In the genomic region with DNA sequence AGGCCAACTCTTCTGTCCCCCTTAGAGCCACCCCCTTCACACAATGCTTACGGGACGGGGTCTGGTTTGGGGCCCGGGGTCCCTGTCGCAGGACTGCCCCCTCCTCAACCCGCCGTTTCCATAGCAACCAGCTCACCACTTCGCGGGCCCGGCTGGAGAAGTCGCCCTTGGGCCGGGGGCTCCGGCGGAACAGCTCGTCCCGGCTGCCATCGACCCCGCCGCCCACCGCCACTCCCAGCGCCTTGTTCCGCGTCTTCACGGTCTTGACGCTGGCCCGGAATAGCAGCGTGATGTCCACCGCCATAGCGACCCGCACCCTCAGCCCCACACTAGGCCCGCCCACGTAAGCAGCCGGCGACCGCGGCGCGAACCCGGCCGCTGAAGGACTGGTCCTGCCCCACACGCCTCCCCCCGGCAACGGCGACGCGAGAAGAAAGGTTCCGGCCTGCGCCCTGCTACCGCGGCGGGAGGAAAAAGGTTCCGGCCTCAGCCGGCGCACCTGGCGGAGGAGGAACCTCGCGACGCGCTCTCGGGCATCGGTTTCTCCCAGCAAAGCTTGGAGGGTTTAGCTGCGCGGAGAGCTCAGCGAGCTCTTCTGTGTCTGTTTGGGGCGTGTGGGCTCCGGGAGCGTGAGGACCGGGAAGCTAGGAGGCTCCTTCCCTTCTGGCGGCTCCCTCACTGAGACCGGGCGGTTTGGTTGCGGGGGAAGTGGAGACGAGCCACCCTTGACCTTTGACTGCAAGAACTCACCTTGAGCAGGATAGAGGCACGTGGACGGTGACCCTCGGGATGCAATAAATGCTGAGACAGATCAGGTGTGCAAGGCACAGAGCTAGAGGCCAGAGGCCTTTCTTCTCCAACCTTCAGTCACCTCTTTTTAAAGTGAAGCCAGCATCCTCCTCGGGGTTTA, we compare ENCODE assay signal across 8 cellular contexts. TPM values are rescaled to one million over a fixed set of nuclear protein-coding genes. Genes with fewer than 3 reads are reported as not detected.
A peak's percentile ranks its signal among the peaks of the same experiment; 100 is the strongest.
DNase-seq lines count a peak whose midpoint lies in the region; FAIRE-seq and TF ChIP-seq lines count a peak whose summit lies in the region.

A gene (minus strand): TSS at position 388 of the 910 bp plus-strand sequence. CDS start 84 bp downstream, at position 304.

- H3K27ac ChIP-seq in MM.1S (ENCODE audit: low read length) (peak within 1 kb of the TSS; percentile 83), neuronal stem cell (replicated peaks; ENCODE audit: low read length) (peak within 1 kb of the TSS; percentile 10), substantia nigra (ENCODE audit: low read depth, low read length, poor library complexity, severe bottlenecking) (peak within 1 kb of the TSS; percentile 76)

- WGBS in neuronal stem cell (ENCODE audit: extremely low coverage in 2 of 2, insufficient read length in 2 of 2, insufficient replicate concordance in 1 of 2), 2 donors: no CpG with 5 or more reads among the region's 76 CpGs

- H3K4me1 ChIP-seq in HAP-1 (peaks cover 18% of the 10 kb centered on the region), MM.1S (ENCODE audit: low read length) (peaks cover 23% of the 10 kb centered on the region), neuronal stem cell (ENCODE audit: control insufficient read depth in 2 of 2, insufficient read depth in 1 of 2, low read depth in 1 of 2, low read length in 2 of 2) (peaks cover 2 to 8% of the 10 kb centered on the region in 2 donors)

- H3K4me2 ChIP-seq in MM.1S (ENCODE audit: low read depth, low read length) (peak within 1 kb of the TSS; percentile 85), neuronal stem cell (ENCODE audit: insufficient read depth, low read length, poor library complexity, severe bottlenecking) (peak within 1 kb of the TSS; percentile 67)

- no peak for FAIRE-seq in frontal cortex (lab: Jason Lieb, UNC)

- peak; percentile 94 for DNase-seq in GM03348 (ENCODE audit: low spot score)
- peak; percentile 56 to 93 for DNase-seq in HAP-1 (ENCODE audit: low spot score in 2 of 2)
- DNase-seq in MM.1S: peak; percentile 87
- DNase-seq in SK-MEL-5 (ENCODE audit: low read depth, low spot score): peak; percentile 73
- DNase-seq in activated naive CD4-positive, alpha-beta T cell treated with Interleukin-2 at 50 U/mL for 16 hours: peak; percentile 90
- peak; percentile 78 to 85 for DNase-seq in frontal cortex (ENCODE audit: low spot score in 2 of 2)
- peak; percentile 90 for DNase-seq in neuronal stem cell (ENCODE audit: low spot score)
- DNase-seq in substantia nigra (lab: John Stamatoyannopoulos, UW): peak in 48 of 49 donors; percentile 33 to 86 (median 73)

- H2BK120ac ChIP-seq in neuronal stem cell (ENCODE audit: low read depth, low read length): no peak within 1 kb of the TSS

- in situ Hi-C loops in HAP-1 (cut with MboI; ENCODE audit: low sequenced_read_pairs) (no loop called here), SK-MEL-5 (cut with HindIII; ENCODE audit: low pct_unique_long_range_greater_than_20kb, low sequenced_read_pairs) (no loop called here)

- H3K9ac ChIP-seq in MM.1S (ENCODE audit: low read length): peak within 1 kb of the TSS; percentile 97
- H3K9ac ChIP-seq in neuronal stem cell (ENCODE audit: low read depth, low read length, poor library complexity): peak within 1 kb of the TSS; percentile 98

- no peak within 1 kb of the TSS for H2BK15ac ChIP-seq in neuronal stem cell (ENCODE audit: low read length)

- peaks cover 60% of the 10 kb centered on the region for H3K79me2 ChIP-seq in MM.1S (ENCODE audit: low read length)

- peak within 1 kb of the TSS; percentile 32 for H3K14ac ChIP-seq in neuronal stem cell (ENCODE audit: low read length)

- TF ChIP-seq CTCF in MM.1S (IDR thresholded peaks at IDR 0.05; ENCODE audit: low read length): no peak

- H3K36me3 ChIP-seq in HAP-1 (replicated peaks): peaks cover 9% of the 10 kb centered on the region
- no peaks in the 10 kb centered on the region for H3K36me3 ChIP-seq in MM.1S (replicated peaks; ENCODE audit: insufficient read depth, low read length)
- peaks cover 2 to 12% of the 10 kb centered on the region in 2 donors for H3K36me3 ChIP-seq in neuronal stem cell (replicated peaks in 1 of 2; ENCODE audit: control insufficient read depth in 2 of 2, insufficient read depth in 2 of 2, low read length in 2 of 2)

- peaks cover 5% of the 10 kb centered on the region; the same call in 1 of the 2 replicates for H4K20me1 ChIP-seq in MM.1S (ENCODE audit: insufficient read depth, low read length)

- no peaks in the 10 kb centered on the region for H3K9me2 ChIP-seq in MM.1S (replicated peaks; ENCODE audit: insufficient read depth, low read length)

- H3K9me3 ChIP-seq in HAP-1: no peaks in the 10 kb centered on the region
- no peaks in the 10 kb centered on the region for H3K9me3 ChIP-seq in MM.1S (replicated peaks; ENCODE audit: insufficient read depth, low read length)
- H3K9me3 ChIP-seq in neuronal stem cell (replicated peaks in 1 of 2; ENCODE audit: control insufficient read depth in 2 of 2, insufficient read depth in 1 of 2, low read depth in 1 of 2, low read length in 2 of 2): no peaks in the 10 kb centered on the region

- no peak within 1 kb of the TSS for H2BK5ac ChIP-seq in neuronal stem cell (ENCODE audit: low read length)

- H3K23ac ChIP-seq in neuronal stem cell (ENCODE audit: low read depth, low read length, poor library complexity): peak within 1 kb of the TSS; percentile 32

- H3K18ac ChIP-seq in neuronal stem cell (ENCODE audit: low read length): peak within 1 kb of the TSS; percentile 95

- peaks cover 2% of the 10 kb centered on the region for H3K79me1 ChIP-seq in neuronal stem cell (ENCODE audit: low read depth, low read length)

- peak within 1 kb of the TSS; percentile 98 for H3K4me3 ChIP-seq in HAP-1
- peak within 1 kb of the TSS; percentile 95 for H3K4me3 ChIP-seq in MM.1S (ENCODE audit: low read length)
- H3K4me3 ChIP-seq in neuronal stem cell (ENCODE audit: low read length in 2 of 2): peak within 1 kb of the TSS; percentile 92 to 95

- H4K8ac ChIP-seq in neuronal stem cell (ENCODE audit: low read depth, low read length): no peak within 1 kb of the TSS

- peak within 1 kb of the TSS; percentile 80 for H2AFZ ChIP-seq in MM.1S (ENCODE audit: low read length)
- peak within 1 kb of the TSS; percentile 99 for H2AFZ ChIP-seq in neuronal stem cell (ENCODE audit: low read length)

- H4K91ac ChIP-seq in neuronal stem cell (ENCODE audit: low read depth, low read length, poor library complexity): peak within 1 kb of the TSS; percentile 22

- H2AK5ac ChIP-seq in neuronal stem cell (ENCODE audit: low read depth, low read length): no peak within 1 kb of the TSS

- peaks cover 5% of the 10 kb centered on the region; the same call in 1 of the 2 replicates for H3F3A ChIP-seq in MM.1S (ENCODE audit: insufficient read depth, low read length)

- H3K27me3 ChIP-seq in HAP-1 (ENCODE audit: low read depth): no peaks in the 10 kb centered on the region
- H3K27me3 ChIP-seq in MM.1S (replicated peaks; ENCODE audit: insufficient read depth, low read length): no peaks in the 10 kb centered on the region
- H3K27me3 ChIP-seq in neuronal stem cell (ENCODE audit: control insufficient read depth in 3 of 3, insufficient read depth in 3 of 3, low read depth in 1 of 3, low read length in 3 of 3): no peaks in the 10 kb centered on the region

- H2BK12ac ChIP-seq in neuronal stem cell (ENCODE audit: low read length): no peak within 1 kb of the TSS

- no peak within 1 kb of the TSS for H3K4ac ChIP-seq in neuronal stem cell (ENCODE audit: low read length)

RNA-seq across cellular contexts. Expression of the gene that starts here (rescaled TPM):
- total RNA-seq in SK-MEL-5 (2014; rRNA removed; shearing (Covaris generic)): 29.2 and 30.0 TPM in 2 replicates
- polyA plus RNA-seq in SK-MEL-5 (2015; cell fraction: cytosol; rRNA removed): 19.9 and 24.0 TPM in 2 replicates
- 25.9 and 27.3 TPM in 2 replicates for polyA plus RNA-seq in SK-MEL-5 (2015; cell fraction: nucleus; rRNA removed)
- total RNA-seq in frontal cortex: 17.9 TPM
- 16.6 TPM for polyA plus RNA-seq in neuronal stem cell (2013, experiment 1 of 2)
- polyA plus RNA-seq in neuronal stem cell (2013, experiment 2 of 2): 16.8 TPM

Comparison
In these comparisons a context has a peak if more than half of its experiments do, and no peak if none do; other contexts are left out.
1. Peak in every context shown above with its lines: DNase-seq, H3K4me3 ChIP-seq and H3K27ac ChIP-seq.
2. H3K27ac ChIP-seq: peak in every context shown above with its lines; median percentile 83 in MM.1S; 76 in substantia nigra; 10 in neuronal stem cell.